ENCODE assay signal across 15 cellular contexts in genomic region chrX:47577424-47577823, GRCh38.
"Had no signal": no experiment of that assay in that cellular context is flagged by ENCODE, and none has a peak within 500 bp of the region (broad histone marks: within the 10 kb centered on the region; RNA-seq: fewer than 3 reads in every experiment).

No MANE protein-coding gene starts in this region.

- H3K4me3 ChIP-seq: dorsolateral prefrontal cortex, esophagus muscularis mucosa, heart left ventricle, left ventricle myocardium inferior, smooth muscle cell, thyroid gland, uterus had no signal

- H3K4me1 ChIP-seq: uterus had no signal

- H3K4me2 ChIP-seq: smooth muscle cell had no signal

- H3K9me3 ChIP-seq: esophagus muscularis mucosa, heart left ventricle, left ventricle myocardium inferior, thyroid gland, uterus had no signal

- DNase-seq: activated CD4-positive, alpha-beta T cell treated with anti-CD3 and anti-CD28 coated beads, Interleukin-2, amount 50 U/mL, for 4 hours; activated CD8-positive, alpha-beta memory T cell treated with anti-CD3 and anti-CD28 coated beads, Interleukin-2, amount 10 ng/mL, durations not matched to agents 7 days and 5 days; activated gamma-delta T cell treated with Interleukin-2 at 50 U/mL for 16 hours; activated naive CD8-positive, alpha-beta T cell treated with anti-CD3 and anti-CD28 coated beads for 36 hours; activated T-cell treated with anti-CD3 and anti-CD28 coated beads, Interleukin-2, amount 50 U/mL, for 4 hours; anterior cingulate cortex; dorsolateral prefrontal cortex; heart left ventricle; left ventricle myocardium inferior; naive B cell; thyroid gland; uterus had no signal

- H3K36me3 ChIP-seq: esophagus muscularis mucosa, heart left ventricle, left ventricle myocardium inferior, thyroid gland, uterus had no signal

- H3K27ac ChIP-seq: dorsolateral prefrontal cortex, esophagus muscularis mucosa, heart left ventricle, left ventricle myocardium inferior, thyroid gland, uterus had no signal

- H3K27me3 ChIP-seq: thyroid gland, uterus had no signal

- ATAC-seq: activated CD4-positive, CD25-positive, alpha-beta regulatory T cell treated with anti-CD3 and anti-CD28 coated beads, Interleukin-2, amount 50 U/mL, for 24 hours; activated CD8-positive, alpha-beta memory T cell treated with anti-CD3 and anti-CD28 coated beads, Interleukin-2, amount 10 ng/mL, durations not matched to agents 7 days and 5 days; activated T-cell treated with anti-CD3 and anti-CD28 coated beads, Interleukin-2, amount 50 U/mL, for 4 hours; heart left ventricle had no signal
